In the genomic region with DNA sequence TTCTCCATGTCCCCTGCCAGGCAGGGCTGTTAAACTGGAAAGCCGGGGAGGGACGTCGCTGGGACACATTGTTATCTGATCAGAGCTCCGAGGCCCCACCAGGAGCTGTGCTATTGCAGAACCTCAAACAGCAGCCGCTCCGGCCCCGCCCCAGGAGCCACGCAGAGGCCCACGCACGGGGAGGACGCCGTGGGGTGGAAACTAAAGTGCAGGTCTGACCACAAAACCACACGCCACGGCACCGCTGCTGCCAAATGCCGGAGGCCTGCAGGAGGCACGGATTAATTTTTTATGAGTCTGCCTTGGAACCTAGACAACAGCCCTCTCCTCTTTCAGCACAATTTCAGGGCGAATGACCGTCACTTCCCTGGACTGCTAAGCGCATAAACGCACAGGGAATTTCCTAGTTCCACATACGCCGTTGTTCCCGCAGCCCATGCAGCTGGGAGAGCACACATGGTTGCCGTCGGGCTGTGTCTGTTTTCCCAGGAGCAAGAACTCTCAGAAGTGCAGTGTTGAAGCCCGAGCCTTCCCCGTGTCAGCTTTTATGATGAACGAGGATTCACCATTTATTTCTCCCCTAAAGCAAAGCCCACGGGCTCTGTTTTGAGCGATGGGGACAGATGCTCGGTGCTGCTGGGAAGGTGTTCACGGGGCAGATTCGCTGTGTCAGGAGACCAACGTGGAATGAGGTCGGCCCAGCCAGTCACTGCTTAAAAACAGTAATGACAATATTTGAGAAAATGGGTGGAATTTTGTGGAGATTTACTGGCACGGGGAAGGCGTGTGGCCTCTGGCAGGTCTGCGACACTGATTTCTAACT, we compare ENCODE assay signal across 12 cellular contexts. TPM values are rescaled to one million over a fixed set of nuclear protein-coding genes. Genes with fewer than 3 reads are reported as not detected.
DNase-seq lines count a peak whose midpoint lies in the region; ATAC-seq, FAIRE-seq and TF ChIP-seq lines count a peak whose summit lies in the region.
"Had no signal": no experiment of that assay in that cellular context is flagged by ENCODE, and none has a peak within 500 bp of the region (broad histone marks: within the 10 kb centered on the region; RNA-seq: fewer than 3 reads in every experiment).

No MANE protein-coding gene starts in this region.

- H3K27ac Mint-ChIP-seq in astrocyte (ENCODE audit: unreplicated experiment) = no peak overlapping the region
- H3K27ac Mint-ChIP-seq in activated T-helper 17 cell treated with anti-CD3 and anti-CD28 coated beads, Interleukin-2, amount 50 U/mL, for 72 hours = no peak overlapping the region

- H3K27ac ChIP-seq in BLaER1 = peak overlapping the region; percentile 48
- H3K27ac ChIP-seq in SK-N-MC = peak overlapping the region; percentile 67
- H3K27ac ChIP-seq in astrocyte (ENCODE audit: low read depth, low read length) = no peak overlapping the region
- peak overlapping the region in 3 of 4 donors; percentile 45 to 62 (median 50) for H3K27ac ChIP-seq in sigmoid colon
- H3K27ac ChIP-seq: transverse colon had no signal

- H3K36me3 Mint-ChIP-seq in astrocyte (ENCODE audit: low read depth, unreplicated experiment) = peaks cover 13% of the 10 kb centered on the region
- peaks cover 86% of the 10 kb centered on the region for H3K36me3 Mint-ChIP-seq in activated T-helper 17 cell treated with anti-CD3 and anti-CD28 coated beads, Interleukin-2, amount 50 U/mL, for 72 hours (ENCODE audit: low read depth)

- H3K79me2 ChIP-seq in astrocyte (ENCODE audit: insufficient read depth, low read length) = no peaks in the 10 kb centered on the region

- H3K4me3 ChIP-seq in BLaER1 (peak overlapping the region; percentile 29; the same call in 1 of the 2 replicates), SK-N-MC (peak overlapping the region; percentile 49), astrocyte (ENCODE audit: insufficient read depth, low read depth, low read length) (no peak overlapping the region), sigmoid colon (peak overlapping the region in 1 of 4 donors; percentile 17)
- H3K4me3 ChIP-seq: transverse colon had no signal

- TF ChIP-seq CTCF in astrocyte (IDR thresholded peaks at IDR 0.05; ENCODE audit: insufficient read depth, low read depth, low read length) (no peak), sigmoid colon (IDR thresholded peaks at IDR 0.05) (no peak)

- no peaks in the 10 kb centered on the region for H3K4me1 Mint-ChIP-seq in astrocyte (ENCODE audit: low read depth, unreplicated experiment)
- H3K4me1 Mint-ChIP-seq in activated T-helper 17 cell treated with anti-CD3 and anti-CD28 coated beads, Interleukin-2, amount 50 U/mL, for 72 hours = peaks cover 15% of the 10 kb centered on the region

- H4K20me1 ChIP-seq in BLaER1 = peaks cover 100% of the 10 kb centered on the region
- H4K20me1 ChIP-seq in astrocyte (ENCODE audit: insufficient read depth, low read length) = no peaks in the 10 kb centered on the region

- H3K4me2 ChIP-seq in BLaER1 (peak overlapping the region; percentile 98), astrocyte (ENCODE audit: low read length) (no peak overlapping the region)

- intact Hi-C loops in sigmoid colon (cut with DNase I) = no loop called here

- WGBS in sigmoid colon, 2 donors = 38 to 55% methylated on average over 39 of the region's 39 CpGs

- DNase-seq in SK-N-MC (ENCODE audit: low read depth, low spot score) (no peak), astrocyte (ENCODE audit: low read depth) (peak; percentile 70), sigmoid colon (no peak), NCI-H2081 (lab: John Stamatoyannopoulos, UW) (no peak), HCEC 1CT (no peak)
- DNase-seq in activated CD4-positive, CD25-positive, alpha-beta regulatory T cell (lab: John Stamatoyannopoulos, UW) = no peak
- DNase-seq: Caco-2, NCI-H146, transverse colon had no signal

- no peak for ATAC-seq in activated T-helper 17 cell treated with anti-CD3 and anti-CD28 coated beads, Interleukin-2, amount 50 U/mL, for 72 hours (replicated peaks)

- H3K36me3 ChIP-seq in BLaER1 = peaks cover 18% of the 10 kb centered on the region
- H3K36me3 ChIP-seq in SK-N-MC (ENCODE audit: insufficient read depth, low read length) = no peaks in the 10 kb centered on the region
- H3K36me3 ChIP-seq in astrocyte (ENCODE audit: insufficient read depth, low read length) = no peaks in the 10 kb centered on the region
- peaks cover 0 to 11% (median 5%) of the 10 kb centered on the region in 4 donors for H3K36me3 ChIP-seq in sigmoid colon
- H3K36me3 ChIP-seq: transverse colon had no signal

- H3K9me3 Mint-ChIP-seq in astrocyte (ENCODE audit: unreplicated experiment) = no peaks in the 10 kb centered on the region
- no peaks in the 10 kb centered on the region for H3K9me3 Mint-ChIP-seq in activated T-helper 17 cell treated with anti-CD3 and anti-CD28 coated beads, Interleukin-2, amount 50 U/mL, for 72 hours

- H3K27me3 ChIP-seq in BLaER1 = no peaks in the 10 kb centered on the region
- H3K27me3 ChIP-seq in astrocyte (ENCODE audit: insufficient read depth, low read length) = no peaks in the 10 kb centered on the region
- no peaks in the 10 kb centered on the region for H3K27me3 ChIP-seq in sigmoid colon

- H3K4me3 Mint-ChIP-seq in astrocyte (ENCODE audit: unreplicated experiment) = no peak overlapping the region
- no peak overlapping the region for H3K4me3 Mint-ChIP-seq in activated T-helper 17 cell treated with anti-CD3 and anti-CD28 coated beads, Interleukin-2, amount 50 U/mL, for 72 hours

- no peaks in the 10 kb centered on the region for H3K27me3 Mint-ChIP-seq in astrocyte (ENCODE audit: low read depth, unreplicated experiment)
- no peaks in the 10 kb centered on the region for H3K27me3 Mint-ChIP-seq in activated T-helper 17 cell treated with anti-CD3 and anti-CD28 coated beads, Interleukin-2, amount 50 U/mL, for 72 hours

- FAIRE-seq in astrocyte (lab: Jason Lieb, UNC) = no peak
- FAIRE-seq: bronchial epithelial cell had no signal

- H3K9me3 ChIP-seq in BLaER1 (no peaks in the 10 kb centered on the region), SK-N-MC (ENCODE audit: low read depth, low read length) (no peaks in the 10 kb centered on the region), astrocyte (ENCODE audit: insufficient read depth, low read depth, low read length) (no peaks in the 10 kb centered on the region), sigmoid colon (no peaks in the 10 kb centered on the region)
- H3K9me3 ChIP-seq: Caco-2, transverse colon had no signal

- no peak for TF ChIP-seq POLR2A in sigmoid colon (IDR thresholded peaks at IDR 0.05)

- peaks cover 100% of the 10 kb centered on the region for H3K4me1 ChIP-seq in BLaER1
- H3K4me1 ChIP-seq in astrocyte (ENCODE audit: insufficient read depth, low read length) = no peaks in the 10 kb centered on the region
- H3K4me1 ChIP-seq in sigmoid colon = peaks cover 0 to 27% (median 17%) of the 10 kb centered on the region in 4 donors
- H3K4me1 ChIP-seq: Caco-2 had no signal

- H3K9ac ChIP-seq in BLaER1 (peak overlapping the region; percentile 49; the same call in 1 of the 2 replicates), SK-N-MC (ENCODE audit: insufficient read length) (no peak overlapping the region), astrocyte (ENCODE audit: low read length) (no peak overlapping the region)

- no peak for TF ChIP-seq EP300 in sigmoid colon (IDR thresholded peaks at IDR 0.05)

- no peak overlapping the region for H2AFZ ChIP-seq in astrocyte (ENCODE audit: low read depth, low read length)

RNA-seq across cellular contexts. Expression of a gene that starts 43.7 kb away (rescaled TPM):
- 10.6 and 11.0 TPM in 2 replicates for total RNA-seq in astrocyte
- total RNA-seq in sigmoid colon = 10 to 100 TPM in 3 of 4 donors, 1 to 10 TPM in 1; 7.3 to 13.8 (median 11.1) TPM
- 10 to 100 TPM in 1 of 3 donors, 1 to 10 TPM in 2; 1.6 to 12.4 (median 2.4) TPM for polyA plus RNA-seq in sigmoid colon
- 10 to 100 TPM; 20.3 to 79.3 TPM for total RNA-seq in activated T-helper 17 cell treated with anti-CD3 and anti-CD28 coated beads, Interleukin-2, amount 50 U/mL, for 72 hours
